In genomic region chr18:36402765-36403396, GRCh38 we compare ENCODE assay signal across 16 cellular contexts.
DNase-seq lines count a peak whose midpoint lies in the region; ATAC-seq and TF ChIP-seq lines count a peak whose summit lies in the region.
"Had no signal": no experiment of that assay in that cellular context is flagged by ENCODE, and none has a peak within 500 bp of the region (broad histone marks: within the 10 kb centered on the region; RNA-seq: fewer than 3 reads in every experiment).

No MANE protein-coding gene starts in this region.

- H4K20me1 ChIP-seq in Loucy (ENCODE audit: insufficient read depth, low read length, poor library complexity, severe bottlenecking), result no peaks in the 10 kb centered on the region
- H4K20me1 ChIP-seq: BLaER1 treated with 17β-estradiol and CSF1 and Interleukin-3, amounts not matched to agents 10 nM and 100 nM had no signal

- no peaks in the 10 kb centered on the region for H3K9me2 ChIP-seq in Loucy (replicated peaks; ENCODE audit: low read depth, low read length)

- no peak for ATAC-seq in HG02885 (IDR thresholded peaks at IDR 0.05; ENCODE audit: poor library complexity, unreplicated experiment)
- no peak for ATAC-seq in GM18873 (IDR thresholded peaks at IDR 0.05; ENCODE audit: low FRiP score, unreplicated experiment)
- ATAC-seq in GM21390 (IDR thresholded peaks at IDR 0.05; ENCODE audit: unreplicated experiment), result no peak
- ATAC-seq: left colon had no signal

- no peak overlapping the region for H3K4me3 ChIP-seq in Loucy (ENCODE audit: low read length, poor library complexity, severe bottlenecking)
- no peak overlapping the region for H3K4me3 ChIP-seq in fibroblast of pulmonary artery (replicated peaks; ENCODE audit: low read depth, low read length)
- H3K4me3 ChIP-seq in ovary, result no peak overlapping the region
- H3K4me3 ChIP-seq: BLaER1 treated with 17β-estradiol and CSF1 and Interleukin-3, amounts not matched to agents 10 nM and 100 nM; breast epithelium had no signal

- H3K36me3 ChIP-seq in Loucy (ENCODE audit: insufficient read depth, low read length) (no peaks in the 10 kb centered on the region), ovary (no peaks in the 10 kb centered on the region)
- H3K36me3 ChIP-seq: BLaER1 treated with 17β-estradiol and CSF1 and Interleukin-3, amounts not matched to agents 10 nM and 100 nM; breast epithelium had no signal

- no peak overlapping the region for H2AFZ ChIP-seq in Loucy (ENCODE audit: low read length)

- no peaks in the 10 kb centered on the region for H3K79me2 ChIP-seq in Loucy (ENCODE audit: insufficient read depth, low read length)

- intact Hi-C loops in ovary (cut with DNase I), result no loop called here

- H3K27me3 ChIP-seq in Loucy (ENCODE audit: insufficient read depth, low read length, poor library complexity, severe bottlenecking) (no peaks in the 10 kb centered on the region), ovary (no peaks in the 10 kb centered on the region)
- H3K27me3 ChIP-seq: BLaER1 treated with 17β-estradiol and CSF1 and Interleukin-3, amounts not matched to agents 10 nM and 100 nM; breast epithelium had no signal

- TF ChIP-seq CTCF in Loucy (conservative IDR thresholded peaks at IDR 0.05; ENCODE audit: low read length) (0 out of 2 replicates have a peak, but pooled peaks have one; percentile 17), fibroblast of pulmonary artery (IDR thresholded peaks at IDR 0.05; ENCODE audit: low read length, missing control alignments) (peak; percentile 2), ovary (IDR thresholded peaks at IDR 0.05) (no peak)

- H3K9ac ChIP-seq in Loucy (ENCODE audit: low read depth, low read length, poor library complexity, severe bottlenecking), result no peak overlapping the region
- H3K9ac ChIP-seq: BLaER1 treated with 17β-estradiol and CSF1 and Interleukin-3, amounts not matched to agents 10 nM and 100 nM; KMS-11 had no signal

- no peak for TF ChIP-seq EP300 in ovary (IDR thresholded peaks at IDR 0.05)

- H3F3A ChIP-seq in Loucy (ENCODE audit: low read depth), result no peaks in the 10 kb centered on the region

- H3K27ac ChIP-seq in ovary, result no peak overlapping the region
- H3K27ac ChIP-seq: BLaER1 treated with 17β-estradiol and CSF1 and Interleukin-3, amounts not matched to agents 10 nM and 100 nM; KMS-11 had no signal

- TF ChIP-seq POLR2A in ovary (IDR thresholded peaks at IDR 0.05), result no peak

- WGBS in ovary, 3 donors, result 70 to 74% (median 70%) methylated on average over 8 of the region's 8 CpGs

- DNase-seq in Ammon's horn (ENCODE audit: low spot score) (peak; percentile 65), fibroblast of pulmonary artery (ENCODE audit: low read depth) (peak; percentile 86), ovary (peak in 3 of 5 donors; percentile 20 to 53 (median 46)), NCI-H1417 treated with DMSO at 0.1 percent for 48 hours (lab: John Stamatoyannopoulos, UW) (no peak)
- DNase-seq: activated B cell treated with CpG ODN at 0.5 μM for 24 hours; activated T-cell treated with anti-CD3 and anti-CD28 coated beads, Interleukin-2, amount 50 U/mL, for 4 hours; GOT3; NCI-H446 had no signal

- no peak overlapping the region for H3K4me2 ChIP-seq in Loucy (ENCODE audit: low read depth, low read length, poor library complexity, severe bottlenecking)
- H3K4me2 ChIP-seq: BLaER1 treated with 17β-estradiol and CSF1 and Interleukin-3, amounts not matched to agents 10 nM and 100 nM; KMS-11 had no signal

- H3K9me3 ChIP-seq in Loucy (ENCODE audit: insufficient read depth, low read depth, low read length), result no peaks in the 10 kb centered on the region
- H3K9me3 ChIP-seq in ovary, result no peaks in the 10 kb centered on the region
- H3K9me3 ChIP-seq: BLaER1 treated with 17β-estradiol and CSF1 and Interleukin-3, amounts not matched to agents 10 nM and 100 nM; breast epithelium had no signal

- H3K4me1 ChIP-seq in Loucy (ENCODE audit: insufficient read depth, low read length, poor library complexity, severe bottlenecking) (no peaks in the 10 kb centered on the region), ovary (ENCODE audit: insufficient read depth) (no peaks in the 10 kb centered on the region)
- H3K4me1 ChIP-seq: breast epithelium had no signal

Comparison
In these comparisons a context has a peak if more than half of its experiments do, and no peak if none do; other contexts are left out.
1. CTCF ChIP-seq: peak in Loucy (single experiment) and fibroblast of pulmonary artery (single experiment); none in ovary (0 of 3).